Comparison of ENCODE assay signal across 8 cellular contexts in genomic region chr17:35766903-35767510, GRCh38. TPM values are rescaled to one million over a fixed set of nuclear protein-coding genes. Genes with fewer than 3 reads are reported as not detected.
DNase-seq lines count a peak whose midpoint lies in the region; ATAC-seq and TF ChIP-seq lines count a peak whose summit lies in the region.

No MANE protein-coding gene starts in this region.

- H3K36me3 ChIP-seq in GM23338 (ENCODE audit: insufficient read depth) (no peaks in the 10 kb centered on the region), spleen (no peaks in the 10 kb centered on the region), ovary (no peaks in the 10 kb centered on the region)

- H3K9me2 ChIP-seq in GM23338 (ENCODE audit: insufficient read depth): no peaks in the 10 kb centered on the region

- H3K27me3 Mint-ChIP-seq in CD4-positive, alpha-beta T cell: no peaks in the 10 kb centered on the region
- H3K27me3 Mint-ChIP-seq in GM23338 (ENCODE audit: insufficient read depth, low read depth, poor library complexity): peaks cover 6% of the 10 kb centered on the region

- no peak overlapping the region for H3K4me2 ChIP-seq in GM23338

- peak in 4 of 10 experiments; percentile 7 to 22 (median 16) for DNase-seq in CD4-positive, alpha-beta T cell
- DNase-seq in GM23338 (ENCODE audit: low spot score) (no peak), T follicular helper cell (ENCODE audit: low read depth) (peak; percentile 20), fibroblast of peridontal ligament (ENCODE audit: extremely low read depth) (peak; percentile 68), spleen (no peak), T-helper 9 cell (no peak), ovary (no peak)

- H3K4me3 ChIP-seq in GM23338 (no peak overlapping the region), spleen (no peak overlapping the region), ovary (no peak overlapping the region)

- CTCF ChIA-PET in CD4-positive, alpha-beta T cell (lab: Charles Lee): interaction anchor here (0.7 to 5.5 kb wide), 3 partner anchors 27 to 44 kb away, joined by 3 to 156 read pairs (median 5); partner anchors contain the start of gene TAF15

- no peaks in the 10 kb centered on the region for H3K9me3 Mint-ChIP-seq in CD4-positive, alpha-beta T cell
- no peaks in the 10 kb centered on the region; the same call in 1 of the 3 replicates for H3K9me3 Mint-ChIP-seq in GM23338

- H3K4me3 Mint-ChIP-seq in CD4-positive, alpha-beta T cell: peak overlapping the region; percentile 38
- no peak overlapping the region; the same call in 2 of the 3 replicates for H3K4me3 Mint-ChIP-seq in GM23338

- H3K36me3 Mint-ChIP-seq in CD4-positive, alpha-beta T cell (ENCODE audit: low read depth): no peaks in the 10 kb centered on the region
- H3K36me3 Mint-ChIP-seq in GM23338 (ENCODE audit: low read depth): no peaks in the 10 kb centered on the region

- intact Hi-C loops in CD4-positive, alpha-beta T cell (cut with DNase I, micrococcal nuclease): loop anchor here in 1 of 2 experiments (10.0 kb wide), 1 partner anchor 378 kb away; no protein-coding TSS in a partner anchor
- intact Hi-C loops in spleen (cut with DNase I; ENCODE audit: low total_unique reads) (loop anchor here (5.0 kb wide), 1 partner anchor 40 kb away; the partner anchor contains the start of gene TAF15), ovary (cut with DNase I) (loop anchor here in 1 of 4 donors (5.0 to 10.0 kb wide), 2 partner anchors 40 to 718 kb away; partner anchors contain the start of genes TAF15 and ZNHIT3)

- H3K9me3 ChIP-seq in CD4-positive, alpha-beta T cell (ENCODE audit: control insufficient read depth, low read length): no peaks in the 10 kb centered on the region
- no peaks in the 10 kb centered on the region for H3K9me3 ChIP-seq in spleen
- H3K9me3 ChIP-seq in ovary: no peaks in the 10 kb centered on the region

- no peaks in the 10 kb centered on the region for H3K27me3 ChIP-seq in CD4-positive, alpha-beta T cell (ENCODE audit: control insufficient read depth, insufficient read depth, low read length)
- H3K27me3 ChIP-seq in GM23338 (ENCODE audit: insufficient read depth): no peaks in the 10 kb centered on the region
- H3K27me3 ChIP-seq in spleen (replicated peaks in 1 of 7): peaks cover 0 to 4% (median 0%) of the 10 kb centered on the region in 7 donors
- H3K27me3 ChIP-seq in ovary: no peaks in the 10 kb centered on the region

- H2AFZ ChIP-seq in GM23338: no peak overlapping the region

- no peak overlapping the region for H3K27ac ChIP-seq in CD4-positive, alpha-beta T cell (ENCODE audit: low read depth, low read length)
- H3K27ac ChIP-seq in GM23338 (ENCODE audit: low read depth): no peak overlapping the region
- no peak overlapping the region for H3K27ac ChIP-seq in spleen
- no peak overlapping the region for H3K27ac ChIP-seq in ovary

- ATAC-seq in CD4-positive, alpha-beta T cell (ENCODE audit: poor library complexity): no peak
- ATAC-seq in GM23338 (no peak), GM21423 (IDR thresholded peaks at IDR 0.05; ENCODE audit: unreplicated experiment) (no peak)

- H3K4me1 ChIP-seq in GM23338 (ENCODE audit: insufficient read depth): peaks cover 8% of the 10 kb centered on the region; the same call in 1 of the 2 replicates
- peaks cover 6 to 22% (median 15%) of the 10 kb centered on the region in 6 donors for H3K4me1 ChIP-seq in spleen
- peaks cover 3% of the 10 kb centered on the region for H3K4me1 ChIP-seq in ovary (ENCODE audit: insufficient read depth)

- no peak for TF ChIP-seq EP300 in ovary (IDR thresholded peaks at IDR 0.05)

- POLR2A ChIA-PET in CD4-positive, alpha-beta T cell (lab: Charles Lee): interaction anchor here (0.9 to 1.3 kb wide), 3 partner anchors 28 to 42 kb away, joined by 3 to 10 read pairs (median 3); partner anchors contain the start of genes MMP28, RASL10B and TAF15

- H3K27ac Mint-ChIP-seq in CD4-positive, alpha-beta T cell: no peak overlapping the region
- H3K27ac Mint-ChIP-seq in GM23338: no peak overlapping the region

- H3K4me1 Mint-ChIP-seq in CD4-positive, alpha-beta T cell (ENCODE audit: low read depth): peaks cover 7% of the 10 kb centered on the region
- H3K4me1 Mint-ChIP-seq in GM23338: peaks cover 22% of the 10 kb centered on the region

- peaks cover 4% of the 10 kb centered on the region; the same call in 1 of the 2 replicates for H3F3A ChIP-seq in GM23338 (replicated peaks; ENCODE audit: low read depth)

- TF ChIP-seq POLR2A in spleen (IDR thresholded peaks at IDR 0.05): no peak
- TF ChIP-seq POLR2A in ovary (IDR thresholded peaks at IDR 0.05): no peak

- H4K20me1 ChIP-seq in GM23338 (replicated peaks; ENCODE audit: insufficient read depth): no peaks in the 10 kb centered on the region

- 41 to 52% (median 44%) methylated on average over 7 of the region's 7 CpGs for WGBS in spleen, 5 donors
- 46 to 53% (median 52%) methylated on average over 7 of the region's 7 CpGs for WGBS in ovary, 3 donors

- TF ChIP-seq CTCF in CD4-positive, alpha-beta T cell (IDR thresholded peaks at IDR 0.05): peak; percentile 49
- TF ChIP-seq CTCF in GM23338 (conservative IDR thresholded peaks at IDR 0.05; ENCODE audit: low read depth in 2 of 2): peak; percentile 41 to 56; a peak in 3 of 4 replicates
- TF ChIP-seq CTCF in spleen (IDR thresholded peaks at IDR 0.05 in 8 of 11, conservative IDR thresholded peaks at IDR 0.05 in 3 of 11): peak in 9 of 11 experiments; percentile 16 to 57 (median 41)
- no peak for TF ChIP-seq CTCF in ovary (IDR thresholded peaks at IDR 0.05)

- H3K79me2 ChIP-seq in GM23338 (replicated peaks; ENCODE audit: insufficient read depth): no peaks in the 10 kb centered on the region

TF ChIP-seq in GM23338, 12 proteins besides CTCF, POLR2A, EP300 and RAD21 (continues in another document):
- TF ChIP-seq JUNB (IDR thresholded peaks at IDR 0.05; ENCODE audit: unreplicated experiment) (no peak), REST (IDR thresholded peaks at IDR 0.05; ENCODE audit: unreplicated experiment) (no peak), EZH2phosphoT487 (IDR thresholded peaks at IDR 0.05; ENCODE audit: unreplicated experiment) (no peak)

RNA-seq across cellular contexts. Expression of gene C17orf50, which starts 6.3 kb away (rescaled TPM):
- total RNA-seq in CD4-positive, alpha-beta T cell: not detected
- 1.6 TPM in 1 of 2 replicates, not detected in the other for total RNA-seq in GM23338 (2014; rRNA removed; shearing (Covaris generic))
- 0.37 and 0.74 TPM in 2 replicates for polyA plus RNA-seq in GM23338 (2016; fragmentation: Nextera tagmentation; extraction: Ambion mirVana)
- not detected for total RNA-seq in spleen
- under 1 TPM in 2 of 3 donors, not detected in 1; 0.15 to 0.42 TPM for polyA plus RNA-seq in spleen
- total RNA-seq in ovary: not detected
- not detected for polyA plus RNA-seq in ovary

RNA-seq across cellular contexts. Expression of gene GAS2L2, which starts 14.0 kb away (rescaled TPM):
- under 1 TPM; 0.19 to 0.22 TPM for total RNA-seq in CD4-positive, alpha-beta T cell
- total RNA-seq in GM23338 (2014; rRNA removed; shearing (Covaris generic)): not detected in 2 replicates
- polyA plus RNA-seq in GM23338 (2016; fragmentation: Nextera tagmentation; extraction: Ambion mirVana): 0.06 TPM in 1 of 2 replicates, not detected in the other
- total RNA-seq in spleen: not detected
- polyA plus RNA-seq in spleen: under 1 TPM; 0.02 to 0.03 (median 0.02) TPM
- 1 to 10 TPM in 2 of 7 donors, under 1 TPM in 3, not detected in 2; 0.37 to 9.0 (median 0.62) TPM for total RNA-seq in ovary
- polyA plus RNA-seq in ovary: under 1 TPM in 1 of 2 donors, not detected in 1; 0.02 TPM

RNA-seq across cellular contexts. Expression of gene MMP28, which starts 28.4 kb away (rescaled TPM):
- 1 to 10 TPM; 6.7 to 9.9 TPM for total RNA-seq in CD4-positive, alpha-beta T cell
- not detected in 2 replicates for total RNA-seq in GM23338 (2014; rRNA removed; shearing (Covaris generic))
- polyA plus RNA-seq in GM23338 (2016; fragmentation: Nextera tagmentation; extraction: Ambion mirVana) (not detected in 2 replicates), spleen (1 to 10 TPM; 1.1 to 3.5 (median 1.7) TPM), ovary (1 to 10 TPM; 5.9 to 7.1 TPM)
- total RNA-seq in spleen (1 to 10 TPM; 1.5 to 5.9 (median 3.1) TPM), ovary (10 to 100 TPM in 1 of 7 donors, 1 to 10 TPM in 4, under 1 TPM in 2; 0.25 to 33.3 (median 3.3) TPM)

RNA-seq across cellular contexts. Expression of gene RASL10B, which starts 35.6 kb away (rescaled TPM):
- total RNA-seq in CD4-positive, alpha-beta T cell: under 1 TPM; 0.22 to 0.47 TPM
- total RNA-seq in GM23338 (2014; rRNA removed; shearing (Covaris generic)): 23.1 and 26.2 TPM in 2 replicates
- 6.2 and 7.1 TPM in 2 replicates for polyA plus RNA-seq in GM23338 (2016; fragmentation: Nextera tagmentation; extraction: Ambion mirVana)
- total RNA-seq in spleen: under 1 TPM in 6 of 7 donors, not detected in 1; 0.11 to 0.74 (median 0.25) TPM
- under 1 TPM; 0.09 to 0.50 (median 0.29) TPM for polyA plus RNA-seq in spleen
- 10 to 100 TPM in 1 of 7 donors, 1 to 10 TPM in 6; 5.1 to 14.8 (median 6.7) TPM for total RNA-seq in ovary
- 1 to 10 TPM; 2.3 to 4.8 TPM for polyA plus RNA-seq in ovary

RNA-seq across cellular contexts. Expression of gene TAF15, which starts 42.3 kb away (rescaled TPM):
- 100 to 1,000 TPM; 114 to 119 TPM for total RNA-seq in CD4-positive, alpha-beta T cell
- 109 and 148 TPM in 2 replicates for total RNA-seq in GM23338 (2014; rRNA removed; shearing (Covaris generic))
- polyA plus RNA-seq in GM23338 (2016; fragmentation: Nextera tagmentation; extraction: Ambion mirVana) (28.2 and 33.8 TPM in 2 replicates), spleen (100 to 1,000 TPM in 1 of 3 donors, 10 to 100 TPM in 2; 55.9 to 113 (median 84.7) TPM), ovary (100 to 1,000 TPM in 1 of 2 donors, 10 to 100 TPM in 1; 88.9 to 223 TPM)
- total RNA-seq in spleen (100 to 1,000 TPM in 5 of 7 donors, 10 to 100 TPM in 2; 78.7 to 184 (median 146) TPM), ovary (100 to 1,000 TPM in 5 of 7 donors, 10 to 100 TPM in 2; 30.2 to 162 (median 126) TPM)

Comparison
In these comparisons a context has a peak if more than half of its experiments do, and no peak if none do; other contexts are left out.
1. DNase-seq: peak in T follicular helper cell (single experiment) and fibroblast of peridontal ligament (single experiment); none in GM23338 (single experiment), spleen (single experiment), T-helper 9 cell (single experiment) and ovary (0 of 5).
2. CTCF ChIP-seq: peak in CD4-positive, alpha-beta T cell (single experiment), GM23338 (2 of 2) and spleen (9 of 11); none in ovary (0 of 3).